24 cellular contexts compared by ENCODE assay signal in genomic region chr17:71251276-71251675, GRCh38.
DNase-seq lines count a peak whose midpoint lies in the region; ATAC-seq, FAIRE-seq and TF ChIP-seq lines count a peak whose summit lies in the region.
"Had no signal": no experiment of that assay in that cellular context is flagged by ENCODE, and none has a peak within 500 bp of the region (broad histone marks: within the 10 kb centered on the region; RNA-seq: fewer than 3 reads in every experiment).

No MANE protein-coding gene starts in this region.

- H2AFZ ChIP-seq in osteoblast (ENCODE audit: low read length): no peak overlapping the region

- no peaks in the 10 kb centered on the region for H3K9me3 Mint-ChIP-seq in glutamatergic neuron (ENCODE audit: unreplicated experiment)
- H3K9me3 Mint-ChIP-seq: activated naive CD4-positive, alpha-beta T cell treated with anti-CD3 and anti-CD28 coated beads for 36 hours had no signal

- H3K4me1 Mint-ChIP-seq in glutamatergic neuron (ENCODE audit: low read depth, unreplicated experiment): no peaks in the 10 kb centered on the region
- H3K4me1 Mint-ChIP-seq: memory B cell, naive B cell had no signal

- no peak overlapping the region for H3K4me3 Mint-ChIP-seq in glutamatergic neuron (ENCODE audit: unreplicated experiment)
- H3K4me3 Mint-ChIP-seq: activated naive CD4-positive, alpha-beta T cell treated with anti-CD3 and anti-CD28 coated beads for 36 hours; activated T-cell treated with anti-CD3 and anti-CD28 coated beads, Interleukin-2, amount 50 U/mL, for 72 hours; memory B cell; naive B cell; T-helper 1 cell treated with Interleukin-12 subunit alpha and Interleukin-12 subunit beta and Interleukin-4 antibody, amounts not matched to agents 30 μg/mL and 1 μg/mL, for 36 hours had no signal

- ATAC-seq in HG03565 (IDR thresholded peaks at IDR 0.05; ENCODE audit: unreplicated experiment): no peak
- ATAC-seq: activated T-cell treated with anti-CD3 and anti-CD28 coated beads, Interleukin-2, amount 50 U/mL, for 72 hours; heart right ventricle had no signal

- TF ChIP-seq CTCF in brain microvascular endothelial cell (IDR thresholded peaks at IDR 0.05; ENCODE audit: low read depth, low read length, missing control alignments) (no peak), osteoblast (IDR thresholded peaks at IDR 0.05; ENCODE audit: extremely low read depth, low read depth, low read length) (no peak), glutamatergic neuron (IDR thresholded peaks at IDR 0.05; ENCODE audit: partially characterized antibody, unreplicated experiment) (no peak)

- H3K9me3 ChIP-seq in osteoblast (ENCODE audit: low read depth, low read length): no peaks in the 10 kb centered on the region
- H3K9me3 ChIP-seq: heart right ventricle had no signal

- in situ Hi-C loops in brain microvascular endothelial cell (cut with HindIII; ENCODE audit: low pct_ligation_motif_present, low sequenced_read_pairs): no loop called here

- H3K36me3 Mint-ChIP-seq in glutamatergic neuron (ENCODE audit: unreplicated experiment): no peaks in the 10 kb centered on the region
- H3K36me3 Mint-ChIP-seq: memory B cell, naive B cell had no signal

- H3K27me3 ChIP-seq in brain microvascular endothelial cell (replicated peaks): no peaks in the 10 kb centered on the region
- no peaks in the 10 kb centered on the region for H3K27me3 ChIP-seq in osteoblast (ENCODE audit: insufficient read depth, low read length)
- H3K27me3 ChIP-seq: heart right ventricle had no signal

- H3K27ac Mint-ChIP-seq in glutamatergic neuron (ENCODE audit: unreplicated experiment): no peak overlapping the region
- H3K27ac Mint-ChIP-seq: activated naive CD4-positive, alpha-beta T cell treated with anti-CD3 and anti-CD28 coated beads for 36 hours; activated T-cell treated with anti-CD3 and anti-CD28 coated beads, Interleukin-2, amount 50 U/mL, for 72 hours; memory B cell; naive B cell; T-helper 1 cell treated with Interleukin-12 subunit alpha and Interleukin-12 subunit beta and Interleukin-4 antibody, amounts not matched to agents 30 μg/mL and 1 μg/mL, for 36 hours had no signal

- peak overlapping the region; percentile 74 for H3K4me2 ChIP-seq in osteoblast (ENCODE audit: insufficient read depth, low read length)

- no peaks in the 10 kb centered on the region for H3K36me3 ChIP-seq in brain microvascular endothelial cell (replicated peaks)
- H3K36me3 ChIP-seq in osteoblast (ENCODE audit: insufficient read depth, low read length): no peaks in the 10 kb centered on the region
- H3K36me3 ChIP-seq: heart right ventricle had no signal

- peak; percentile 38 for DNase-seq in AG20443 (ENCODE audit: low spot score)
- peak; percentile 3 for DNase-seq in HTR-8/SVneo (ENCODE audit: insufficient read length, low spot score)
- peak; percentile 1 for DNase-seq in brain microvascular endothelial cell
- DNase-seq in osteoblast (ENCODE audit: insufficient read length, low spot score, missing footprints): no peak
- no peak for DNase-seq in activated naive CD4-positive, alpha-beta T cell treated with Interleukin-2 at 50 U/mL for 16 hours
- DNase-seq in glutamatergic neuron: no peak
- DNase-seq: activated naive CD4-positive, alpha-beta T cell treated with anti-CD3 and anti-CD28 coated beads for 36 hours; activated T-cell treated with anti-CD3 and anti-CD28 coated beads, Interleukin-2, amount 50 U/mL, for 72 hours; caudate nucleus; dermis blood vessel endothelial cell; heart right ventricle; naive B cell; NCI-H1092 treated with DMSO at 0.1 percent for 48 hours; NCI-H1930; NCI-H526; nucleus accumbens; small intestine; stimulated activated CD4-positive, alpha-beta T cell treated with anti-CD3 and anti-CD28 coated beads, Interleukin-1b, Interleukin-23, amount 100 ng/mL, for 48 hours; substantia nigra had no signal

- H3K4me3 ChIP-seq in brain microvascular endothelial cell (ENCODE audit: low read depth, low read length): no peak overlapping the region
- peak overlapping the region; percentile 33 for H3K4me3 ChIP-seq in osteoblast (ENCODE audit: insufficient read depth, low read length)
- H3K4me3 ChIP-seq: heart right ventricle had no signal

- FAIRE-seq in HTR-8/SVneo (lab: Jason Lieb, UNC): no peak
- FAIRE-seq: D721Med, G401.6, small intestine had no signal

- H3K4me1 ChIP-seq in osteoblast (ENCODE audit: insufficient read depth, low read length): peaks cover 17% of the 10 kb centered on the region
- H3K4me1 ChIP-seq: heart right ventricle had no signal

- H3K27me3 Mint-ChIP-seq in glutamatergic neuron (ENCODE audit: unreplicated experiment): no peaks in the 10 kb centered on the region
- H3K27me3 Mint-ChIP-seq: memory B cell, naive B cell had no signal

- H4K20me1 ChIP-seq in osteoblast (ENCODE audit: insufficient read depth, low read length): no peaks in the 10 kb centered on the region

- no peak overlapping the region for H3K27ac ChIP-seq in brain microvascular endothelial cell
- H3K27ac ChIP-seq in osteoblast (ENCODE audit: low read depth, low read length): peak overlapping the region; percentile 42
- H3K27ac ChIP-seq: heart right ventricle had no signal

- no peaks in the 10 kb centered on the region for H3K79me2 ChIP-seq in osteoblast (ENCODE audit: insufficient read depth, low read length)

Comparison
In these comparisons a context has a peak if more than half of its experiments do, and no peak if none do; other contexts are left out.
1. DNase-seq: peak in AG20443 (single experiment), HTR-8/SVneo (single experiment) and brain microvascular endothelial cell (single experiment); none in osteoblast (single experiment), activated naive CD4-positive, alpha-beta T cell treated with Interleukin-2 at 50 U/mL for 16 hours (single experiment) and glutamatergic neuron (single experiment).